In the genomic region with DNA sequence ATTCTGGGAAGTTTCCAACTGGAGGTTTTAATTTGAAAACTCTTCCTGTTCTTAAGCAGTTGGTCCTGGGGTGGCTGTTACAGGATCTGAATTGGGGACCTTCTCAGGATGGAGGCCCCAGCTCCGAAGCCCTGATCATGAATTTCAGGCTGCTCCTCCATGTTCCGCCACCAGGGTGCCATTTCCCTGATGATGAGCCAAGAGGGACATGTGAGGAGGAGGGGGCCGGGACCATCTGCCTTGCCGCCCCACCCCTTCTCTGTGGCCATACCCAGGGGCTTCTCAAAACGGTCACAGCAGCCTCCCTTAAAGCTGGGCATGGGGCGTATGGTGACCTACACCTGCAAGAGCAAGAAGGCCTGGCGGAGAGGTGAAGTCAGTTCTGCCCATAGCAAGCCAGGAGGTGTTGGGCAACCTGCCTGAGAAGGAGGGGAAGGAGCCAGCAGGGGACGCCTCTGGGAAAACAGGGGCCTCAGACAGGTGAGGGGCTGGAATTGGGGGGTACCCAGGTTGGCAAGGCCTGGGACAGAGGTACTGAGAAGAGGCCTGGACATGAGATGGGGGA, we compare ENCODE assay signal across 10 cellular contexts. TPM values are rescaled to one million over a fixed set of nuclear protein-coding genes. Genes with fewer than 3 reads are reported as not detected.
DNase-seq lines count a peak whose midpoint lies in the region; ATAC-seq and TF ChIP-seq lines count a peak whose summit lies in the region.
"Had no signal": no experiment of that assay in that cellular context is flagged by ENCODE, and none has a peak within 500 bp of the region (broad histone marks: within the 10 kb centered on the region; RNA-seq: fewer than 3 reads in every experiment).

No MANE protein-coding gene starts in this region.

- in situ Hi-C loops in Panc1 (cut with HindIII; ENCODE audit: low pct_unique_long_range_greater_than_20kb, low sequenced_read_pairs) = no loop called here

- TF ChIP-seq CTCF in AG04450 (IDR thresholded peaks at IDR 0.05; ENCODE audit: low read depth, low read length) = peak; percentile 42
- peak; percentile 67 for TF ChIP-seq CTCF in Panc1 (IDR thresholded peaks at IDR 0.05)
- peak; percentile 32 for TF ChIP-seq CTCF in fibroblast of pulmonary artery (IDR thresholded peaks at IDR 0.05; ENCODE audit: low read length, missing control alignments)

- no peak overlapping the region for H3K4me3 Mint-ChIP-seq in activated CD8-positive, alpha-beta memory T cell treated with anti-CD3 and anti-CD28 coated beads, Interleukin-2, amount 10 ng/mL, durations not matched to agents 7 days and 5 days

- no TSS peak for BruUV-seq in Panc1 (replicated peaks; lab: Mats Ljungman, UMichigan)

- H3K4me1 ChIP-seq in Panc1 (ENCODE audit: control insufficient read depth, insufficient read depth, low read length) = peaks cover 10% of the 10 kb centered on the region

- H3K9me3 Mint-ChIP-seq in activated CD8-positive, alpha-beta memory T cell treated with anti-CD3 and anti-CD28 coated beads, Interleukin-2, amount 10 ng/mL, durations not matched to agents 7 days and 5 days (ENCODE audit: low read depth) = no peaks in the 10 kb centered on the region

- H3K27me3 ChIP-seq in AG04450 (ENCODE audit: control insufficient read depth, insufficient read depth, low read length) = no peaks in the 10 kb centered on the region
- no peaks in the 10 kb centered on the region for H3K27me3 ChIP-seq in Panc1 (ENCODE audit: control insufficient read depth, insufficient read depth, low read length)

- H3K4me3 ChIP-seq in AG04450 (ENCODE audit: low read depth, low read length) (no peak overlapping the region), Panc1 (ENCODE audit: low read depth in 2 of 2, low read length in 2 of 2) (no peak overlapping the region), fibroblast of pulmonary artery (replicated peaks; ENCODE audit: low read depth, low read length) (no peak overlapping the region)

- peaks cover 2% of the 10 kb centered on the region; the same call in 1 of the 2 replicates for H3K36me3 ChIP-seq in Panc1 (ENCODE audit: control insufficient read depth, insufficient read depth, low read length)

- ATAC-seq in Panc1 = no peak
- ATAC-seq in activated CD8-positive, alpha-beta memory T cell treated with anti-CD3 and anti-CD28 coated beads, Interleukin-2, amount 10 ng/mL, durations not matched to agents 7 days and 5 days = no peak
- no peak for ATAC-seq in GM21447 (IDR thresholded peaks at IDR 0.05; ENCODE audit: unreplicated experiment)
- ATAC-seq in GM21423 (IDR thresholded peaks at IDR 0.05; ENCODE audit: unreplicated experiment) = no peak

- intact Hi-C loops in Panc1 (cut with micrococcal nuclease; ENCODE audit: unreplicated experiment) = no loop called here

- no peak overlapping the region for H3K27ac Mint-ChIP-seq in activated CD8-positive, alpha-beta memory T cell treated with anti-CD3 and anti-CD28 coated beads, Interleukin-2, amount 10 ng/mL, durations not matched to agents 7 days and 5 days

- H3K27ac ChIP-seq in AG04450 (ENCODE audit: low read depth, low read length) (no peak overlapping the region), Panc1 (ENCODE audit: low read length) (no peak overlapping the region)
- H3K27ac ChIP-seq: epithelial cell of prostate had no signal

- POLR2A ChIA-PET in AG04450 (lab: Yijun Ruan, JAX) = no interaction called here
- POLR2A ChIA-PET in Panc1 (lab: Charles Lee) = no interaction called here

- peaks cover 4% of the 10 kb centered on the region; the same call in 1 of the 2 replicates for H3K9me3 ChIP-seq in AG04450 (ENCODE audit: control insufficient read depth, insufficient read depth, low read length)
- no peaks in the 10 kb centered on the region for H3K9me3 ChIP-seq in Panc1 (ENCODE audit: control insufficient read depth, insufficient read depth, low read depth, low read length)

- H3K4me1 Mint-ChIP-seq in activated CD8-positive, alpha-beta memory T cell treated with anti-CD3 and anti-CD28 coated beads, Interleukin-2, amount 10 ng/mL, durations not matched to agents 7 days and 5 days = peaks cover 36% of the 10 kb centered on the region

- H3K36me3 Mint-ChIP-seq in activated CD8-positive, alpha-beta memory T cell treated with anti-CD3 and anti-CD28 coated beads, Interleukin-2, amount 10 ng/mL, durations not matched to agents 7 days and 5 days = peaks cover 4% of the 10 kb centered on the region

- DNase-seq in AG04450 (ENCODE audit: low read depth, low spot score) (no peak), DMS114 treated with DMSO at 0.1 percent for 48 hours (lab: John Stamatoyannopoulos, UW; ENCODE audit: unreplicated experiment) (peak; percentile 27), Panc1 (ENCODE audit: low read depth, low spot score) (no peak), fibroblast of pulmonary artery (ENCODE audit: low read depth) (no peak)
- no peak for DNase-seq in activated CD8-positive, alpha-beta memory T cell treated with anti-CD3 and anti-CD28 coated beads, Interleukin-2, amount 10 ng/mL, durations not matched to agents 7 days and 5 days
- no peak for DNase-seq in stimulated activated CD4-positive, alpha-beta T cell treated with anti-CD3 and anti-CD28 coated beads, Interleukin-2, amount 100 ng/mL, for 48 hours
- DNase-seq: NCI-H1930 had no signal

- CTCF ChIA-PET in AG04450 (lab: Charles Lee) = interaction anchor here (0.6 to 1.8 kb wide), 3 partner anchors 127 to 572 kb away, joined by 7 to 9 read pairs (median 8); partner anchors contain the start of gene UQCC2
- CTCF ChIA-PET in Panc1 (lab: Charles Lee) = no interaction called here
- CTCF ChIA-PET in activated CD8-positive, alpha-beta memory T cell treated with anti-CD3 and anti-CD28 coated beads, Interleukin-2, amount 10 ng/mL, durations not matched to agents 7 days and 5 days (lab: Charles Lee) = interaction anchor here (1.2 to 1.6 kb wide), 2 partner anchors 22 to 117 kb away, joined by 4 to 6 read pairs; no protein-coding TSS in a partner anchor

- H3K27me3 Mint-ChIP-seq in activated CD8-positive, alpha-beta memory T cell treated with anti-CD3 and anti-CD28 coated beads, Interleukin-2, amount 10 ng/mL, durations not matched to agents 7 days and 5 days = no peaks in the 10 kb centered on the region

RNA-seq across cellular contexts. Expression of gene BAK1, which starts 3.6 kb away (rescaled TPM):
- polyA plus RNA-seq in AG04450 (2011; rRNA removed) = 13.0 and 16.3 TPM in 2 replicates
- 19.3 and 26.5 TPM in 2 replicates for polyA minus RNA-seq in AG04450 (2011; rRNA and poly(A)+ RNA removed)
- total RNA-seq in Panc1 (2021; ENCODE audit: unreplicated experiment) = 31.5 TPM
- 36.3 TPM for polyA plus RNA-seq in Panc1 (2012; ENCODE audit: insufficient read length)
- total RNA-seq in activated CD8-positive, alpha-beta memory T cell treated with anti-CD3 and anti-CD28 coated beads, Interleukin-2, amount 10 ng/mL, durations not matched to agents 7 days and 5 days = 10 to 100 TPM; 70.9 to 74.4 TPM

RNA-seq across cellular contexts. Expression of gene ITPR3, which starts 37.4 kb away (rescaled TPM):
- polyA plus RNA-seq in AG04450 (2011; rRNA removed) = 4.4 and 4.8 TPM in 2 replicates
- 7.4 and 9.6 TPM in 2 replicates for polyA minus RNA-seq in AG04450 (2011; rRNA and poly(A)+ RNA removed)
- 65.8 TPM for total RNA-seq in Panc1 (2021; ENCODE audit: unreplicated experiment)
- 58.9 TPM for polyA plus RNA-seq in Panc1 (2012; ENCODE audit: insufficient read length)
- total RNA-seq in activated CD8-positive, alpha-beta memory T cell treated with anti-CD3 and anti-CD28 coated beads, Interleukin-2, amount 10 ng/mL, durations not matched to agents 7 days and 5 days = 10 to 100 TPM; 44.9 to 71.3 TPM
